ENCODE assay signal across 8 cellular contexts in the genomic region with DNA sequence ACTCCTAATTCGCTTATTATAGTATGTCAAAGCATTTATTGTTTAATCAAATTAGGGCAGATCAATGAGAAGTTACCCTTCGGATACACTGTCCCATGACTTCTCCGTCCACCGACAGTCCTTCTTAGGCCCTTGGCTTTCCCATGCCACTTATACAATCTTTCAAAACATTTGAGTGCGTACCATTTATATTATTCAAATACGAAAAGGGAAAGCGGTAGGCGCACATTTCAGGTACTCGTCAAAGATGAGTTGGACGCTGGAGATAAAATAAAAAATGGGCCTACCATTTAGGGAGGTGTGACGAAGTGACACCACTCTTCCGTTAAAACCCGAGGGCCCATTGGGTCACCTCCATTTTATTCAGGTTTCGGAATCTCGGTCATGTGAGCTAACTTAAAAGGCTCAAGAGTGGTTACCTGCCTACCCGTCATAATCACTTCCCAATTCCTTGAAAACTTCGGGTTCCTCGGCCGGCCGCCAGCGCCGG. TPM values are rescaled to one million over a fixed set of nuclear protein-coding genes. Genes with fewer than 3 reads are reported as not detected.
DNase-seq lines count a peak whose midpoint lies in the region; ATAC-seq and TF ChIP-seq lines count a peak whose summit lies in the region.

No MANE protein-coding gene starts in this region.

- no peaks in the 10 kb centered on the region for H3K27me3 ChIP-seq in liver (ENCODE audit: control insufficient read depth in 4 of 4, insufficient read depth in 4 of 4, low read length in 3 of 4)
- H3K27me3 ChIP-seq in upper lobe of right lung, result no peaks in the 10 kb centered on the region

- ATAC-seq in activated CD4-positive, CD25-positive, alpha-beta regulatory T cell treated with anti-CD3 and anti-CD28 coated beads, Interleukin-2, amount 50 U/mL, for 24 hours, result peak; percentile 25 to 41
- ATAC-seq in HG03342 (IDR thresholded peaks at IDR 0.05; ENCODE audit: unreplicated experiment) (peak; percentile 23), upper lobe of right lung (no peak)

- peak overlapping the region; percentile 90 to 99 for H3K27ac ChIP-seq in liver (ENCODE audit: low read depth in 1 of 2, low read length in 2 of 2)
- peak overlapping the region; percentile 95 for H3K27ac ChIP-seq in upper lobe of right lung

- H3K4me1 ChIP-seq in liver (ENCODE audit: control insufficient read depth in 4 of 4, insufficient read depth in 4 of 4, low read length in 3 of 4) (peaks cover 0 to 3% (median 2%) of the 10 kb centered on the region in 4 donors), upper lobe of right lung (peaks cover 8% of the 10 kb centered on the region)

- no peaks in the 10 kb centered on the region for H3K36me3 ChIP-seq in liver (ENCODE audit: control insufficient read depth in 4 of 4, insufficient read depth in 3 of 4, low read depth in 1 of 4, low read length in 3 of 4)
- no peaks in the 10 kb centered on the region for H3K36me3 ChIP-seq in upper lobe of right lung

- intact Hi-C loops in upper lobe of right lung (cut with DNase I), result no loop called here

- WGBS in liver, result 20% methylated on average over 22 of the region's 22 CpGs

- no peak for TF ChIP-seq RAD21 in liver (IDR thresholded peaks at IDR 0.05)

- H3K9ac ChIP-seq in liver (ENCODE audit: low read depth in 1 of 2, low read length in 2 of 2), result peak overlapping the region; percentile 69 to 97

- no peak for DNase-seq in activated CD4-positive, CD25-positive, alpha-beta regulatory T cell (lab: John Stamatoyannopoulos, UW)
- DNase-seq in astrocyte of the cerebellum (ENCODE audit: low read depth) (no peak), upper lobe of right lung (no peak), globus pallidus (ENCODE audit: low spot score) (no peak), KBM-7 (no peak)

- H3K4me3 ChIP-seq in astrocyte of the cerebellum (ENCODE audit: low read depth, low read length) (peak overlapping the region; percentile 86), liver (ENCODE audit: low read depth in 1 of 3, low read length in 3 of 3) (peak overlapping the region; percentile 63 to 83 (median 82)), upper lobe of right lung (peak overlapping the region; percentile 93)

- H3K9me3 ChIP-seq in liver (ENCODE audit: control insufficient read depth in 4 of 4, low read length in 3 of 4) (no peaks in the 10 kb centered on the region), upper lobe of right lung (no peaks in the 10 kb centered on the region)

- in situ Hi-C loops in astrocyte of the cerebellum (cut with HindIII; ENCODE audit: low sequenced_read_pairs), result no loop called here
- in situ Hi-C loops in KBM-7 (cut with MboI; ENCODE audit: low pct_unique_long_range_greater_than_20kb, low sequenced_read_pairs), result no loop called here

- TF ChIP-seq CTCF in astrocyte of the cerebellum (IDR thresholded peaks at IDR 0.05; ENCODE audit: low read depth, low read length, missing control alignments) (no peak), liver (IDR thresholded peaks at IDR 0.05; ENCODE audit: low read depth, low read length, missing input control) (no peak), upper lobe of right lung (IDR thresholded peaks at IDR 0.05) (no peak)

TF ChIP-seq in liver, 16 proteins besides CTCF, POLR2A, EP300 and RAD21:
- TF ChIP-seq EGR1 (IDR thresholded peaks at IDR 0.05; ENCODE audit: low read depth in 2 of 2) (no peak), FOXA2 (IDR thresholded peaks at IDR 0.05) (no peak), JUND (IDR thresholded peaks at IDR 0.05) (no peak), RXRA (IDR thresholded peaks at IDR 0.05) (no peak), SP1 (IDR thresholded peaks at IDR 0.05) (no peak), HNF4A (conservative IDR thresholded peaks at IDR 0.05) (no peak), YY1 (IDR thresholded peaks at IDR 0.05) (no peak), HNF4G (IDR thresholded peaks at IDR 0.05) (no peak), FOXA1 (IDR thresholded peaks at IDR 0.05) (no peak), TAF1 (conservative IDR thresholded peaks at IDR 0.05) (no peak), GABPA (IDR thresholded peaks at IDR 0.05 in 1 of 2, conservative IDR thresholded peaks at IDR 0.05 in 1 of 2) (no peak), NR2F2 (IDR thresholded peaks at IDR 0.05) (no peak)
- TF ChIP-seq, protein P1, sequence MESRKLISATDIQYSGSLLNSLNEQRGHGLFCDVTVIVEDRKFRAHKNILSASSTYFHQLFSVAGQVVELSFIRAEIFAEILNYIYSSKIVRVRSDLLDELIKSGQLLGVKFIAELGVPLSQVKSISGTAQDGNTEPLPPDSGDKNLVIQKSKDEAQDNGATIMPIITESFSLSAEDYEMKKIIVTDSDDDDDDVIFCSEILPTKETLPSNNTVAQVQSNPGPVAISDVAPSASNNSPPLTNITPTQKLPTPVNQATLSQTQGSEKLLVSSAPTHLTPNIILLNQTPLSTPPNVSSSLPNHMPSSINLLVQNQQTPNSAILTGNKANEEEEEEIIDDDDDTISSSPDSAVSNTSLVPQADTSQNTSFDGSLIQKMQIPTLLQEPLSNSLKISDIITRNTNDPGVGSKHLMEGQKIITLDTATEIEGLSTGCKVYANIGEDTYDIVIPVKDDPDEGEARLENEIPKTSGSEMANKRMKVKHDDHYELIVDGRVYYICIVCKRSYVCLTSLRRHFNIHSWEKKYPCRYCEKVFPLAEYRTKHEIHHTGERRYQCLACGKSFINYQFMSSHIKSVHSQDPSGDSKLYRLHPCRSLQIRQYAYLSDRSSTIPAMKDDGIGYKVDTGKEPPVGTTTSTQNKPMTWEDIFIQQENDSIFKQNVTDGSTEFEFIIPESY (IDR thresholded peaks at IDR 0.05), result no peak
- TF ChIP-seq, protein P2, sequence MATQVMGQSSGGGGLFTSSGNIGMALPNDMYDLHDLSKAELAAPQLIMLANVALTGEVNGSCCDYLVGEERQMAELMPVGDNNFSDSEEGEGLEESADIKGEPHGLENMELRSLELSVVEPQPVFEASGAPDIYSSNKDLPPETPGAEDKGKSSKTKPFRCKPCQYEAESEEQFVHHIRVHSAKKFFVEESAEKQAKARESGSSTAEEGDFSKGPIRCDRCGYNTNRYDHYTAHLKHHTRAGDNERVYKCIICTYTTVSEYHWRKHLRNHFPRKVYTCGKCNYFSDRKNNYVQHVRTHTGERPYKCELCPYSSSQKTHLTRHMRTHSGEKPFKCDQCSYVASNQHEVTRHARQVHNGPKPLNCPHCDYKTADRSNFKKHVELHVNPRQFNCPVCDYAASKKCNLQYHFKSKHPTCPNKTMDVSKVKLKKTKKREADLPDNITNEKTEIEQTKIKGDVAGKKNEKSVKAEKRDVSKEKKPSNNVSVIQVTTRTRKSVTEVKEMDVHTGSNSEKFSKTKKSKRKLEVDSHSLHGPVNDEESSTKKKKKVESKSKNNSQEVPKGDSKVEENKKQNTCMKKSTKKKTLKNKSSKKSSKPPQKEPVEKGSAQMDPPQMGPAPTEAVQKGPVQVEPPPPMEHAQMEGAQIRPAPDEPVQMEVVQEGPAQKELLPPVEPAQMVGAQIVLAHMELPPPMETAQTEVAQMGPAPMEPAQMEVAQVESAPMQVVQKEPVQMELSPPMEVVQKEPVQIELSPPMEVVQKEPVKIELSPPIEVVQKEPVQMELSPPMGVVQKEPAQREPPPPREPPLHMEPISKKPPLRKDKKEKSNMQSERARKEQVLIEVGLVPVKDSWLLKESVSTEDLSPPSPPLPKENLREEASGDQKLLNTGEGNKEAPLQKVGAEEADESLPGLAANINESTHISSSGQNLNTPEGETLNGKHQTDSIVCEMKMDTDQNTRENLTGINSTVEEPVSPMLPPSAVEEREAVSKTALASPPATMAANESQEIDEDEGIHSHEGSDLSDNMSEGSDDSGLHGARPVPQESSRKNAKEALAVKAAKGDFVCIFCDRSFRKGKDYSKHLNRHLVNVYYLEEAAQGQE (IDR thresholded peaks at IDR 0.05), result no peak
- TF ChIP-seq, protein P3, sequence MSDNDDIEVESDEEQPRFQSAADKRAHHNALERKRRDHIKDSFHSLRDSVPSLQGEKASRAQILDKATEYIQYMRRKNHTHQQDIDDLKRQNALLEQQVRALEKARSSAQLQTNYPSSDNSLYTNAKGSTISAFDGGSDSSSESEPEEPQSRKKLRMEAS (IDR thresholded peaks at IDR 0.05), result no peak
- TF ChIP-seq, protein P4, sequence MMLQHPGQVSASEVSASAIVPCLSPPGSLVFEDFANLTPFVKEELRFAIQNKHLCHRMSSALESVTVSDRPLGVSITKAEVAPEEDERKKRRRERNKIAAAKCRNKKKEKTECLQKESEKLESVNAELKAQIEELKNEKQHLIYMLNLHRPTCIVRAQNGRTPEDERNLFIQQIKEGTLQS (IDR thresholded peaks at IDR 0.05), result no peak

RNA-seq across cellular contexts. Expression of a gene that starts 0.5 kb away (rescaled TPM):
- total RNA-seq in liver, result 1 to 10 TPM; 2.7 TPM
- polyA plus RNA-seq in liver, result 1 to 10 TPM; 2.7 to 2.8 TPM
- total RNA-seq in upper lobe of right lung, result 7.7 TPM

RNA-seq across cellular contexts. Expression of a gene that starts 33.5 kb away (rescaled TPM):
- 100 to 1,000 TPM in 1 of 2 donors, 10 to 100 TPM in 1; 67.9 to 161 TPM for total RNA-seq in liver
- 100 to 1,000 TPM in 1 of 2 donors, 10 to 100 TPM in 1; 98.0 to 124 TPM for polyA plus RNA-seq in liver
- total RNA-seq in upper lobe of right lung, result 179 TPM
